In genomic region chr16:85699628-85700027, GRCh38 we compare ENCODE assay signal across 10 cellular contexts. TPM values are rescaled to one million over a fixed set of nuclear protein-coding genes. Genes with fewer than 3 reads are reported as not detected.
DNase-seq lines count a peak whose midpoint lies in the region; ATAC-seq and TF ChIP-seq lines count a peak whose summit lies in the region.
"Had no signal": no experiment of that assay in that cellular context is flagged by ENCODE, and none has a peak within 500 bp of the region (broad histone marks: within the 10 kb centered on the region; RNA-seq: fewer than 3 reads in every experiment).

No MANE protein-coding gene starts in this region.

- POLR2A ChIA-PET in Caco-2 (lab: Charles Lee), result no interaction called here

- no peaks in the 10 kb centered on the region for H3K27me3 Mint-ChIP-seq in Caco-2 (ENCODE audit: insufficient read depth, unreplicated experiment)

- CTCF ChIA-PET in Caco-2 (lab: Charles Lee), result interaction anchor here (0.5 to 1.6 kb wide), 2 partner anchors 15 to 18 kb away, joined by 5 to 6 read pairs; no protein-coding TSS in a partner anchor

- H3K4me3 Mint-ChIP-seq in Caco-2 (ENCODE audit: unreplicated experiment), result no peak overlapping the region

- DNase-seq in HK-2 (ENCODE audit: unreplicated experiment) (peak; percentile 75), amniotic epithelial cell (ENCODE audit: low read depth) (peak; percentile 85), heart right ventricle (no peak), smooth muscle cell (lab: John Stamatoyannopoulos, UW; ENCODE audit: unreplicated experiment) (peak; percentile 20), Caco-2 (no peak), NCI-H2029 (lab: John Stamatoyannopoulos, UW) (no peak)
- DNase-seq: activated naive CD4-positive, alpha-beta T cell treated with anti-CD3 and anti-CD28 coated beads, Interleukin-2, amount 50 U/mL, for 16 hours; gastrocnemius medialis; testis had no signal

- intact Hi-C loops in heart right ventricle (cut with DNase I), result no loop called here
- intact Hi-C loops in Caco-2 (cut with micrococcal nuclease; ENCODE audit: unreplicated experiment), result no loop called here

- H3K4me3 ChIP-seq in heart right ventricle (no peak overlapping the region), smooth muscle cell (no peak overlapping the region), Caco-2 (ENCODE audit: low read depth, low read length) (no peak overlapping the region)
- H3K4me3 ChIP-seq: gastrocnemius medialis, testis had no signal

- TF ChIP-seq CTCF in heart right ventricle (IDR thresholded peaks at IDR 0.05) (no peak), smooth muscle cell (IDR thresholded peaks at IDR 0.05; ENCODE audit: borderline replicate concordance, insufficient read depth, poor library complexity, severe bottlenecking) (no peak), Caco-2 (IDR thresholded peaks at IDR 0.05; ENCODE audit: insufficient read depth in 1 of 2, low read depth in 1 of 2, low read length in 1 of 2, severe bottlenecking in 1 of 2, unreplicated experiment in 1 of 2) (no peak)

- H3K4me1 ChIP-seq in heart right ventricle, result peaks cover 0 to 4% (median 0%) of the 10 kb centered on the region in 9 donors
- H3K4me1 ChIP-seq in smooth muscle cell (ENCODE audit: low read depth), result no peaks in the 10 kb centered on the region
- H3K4me1 ChIP-seq in Caco-2, result peaks cover 6% of the 10 kb centered on the region; the same call in 1 of the 2 replicates
- H3K4me1 ChIP-seq: gastrocnemius medialis, testis had no signal

- peak; percentile 46 to 90 (median 82) for ATAC-seq in heart right ventricle
- no peak for ATAC-seq in GM18519 (IDR thresholded peaks at IDR 0.05; ENCODE audit: low FRiP score, unreplicated experiment)

- peak overlapping the region; percentile 20 for H3K4me2 ChIP-seq in smooth muscle cell

- no peak overlapping the region for H2AFZ ChIP-seq in smooth muscle cell (ENCODE audit: low read depth)

- no peaks in the 10 kb centered on the region for H3F3A ChIP-seq in smooth muscle cell (ENCODE audit: low read depth)

- no peaks in the 10 kb centered on the region for H3K9me3 Mint-ChIP-seq in Caco-2 (ENCODE audit: unreplicated experiment)

- H3K27ac ChIP-seq in heart right ventricle (no peak overlapping the region), smooth muscle cell (ENCODE audit: low read depth) (no peak overlapping the region)
- H3K27ac ChIP-seq: gastrocnemius medialis, testis had no signal

- no peaks in the 10 kb centered on the region for H3K4me1 Mint-ChIP-seq in Caco-2 (ENCODE audit: low read depth, unreplicated experiment)

- no TSS peak for BruUV-seq in Caco-2 (replicated peaks; lab: Mats Ljungman, UMichigan)

- H3K36me3 Mint-ChIP-seq in Caco-2 (ENCODE audit: insufficient read depth, unreplicated experiment), result no peaks in the 10 kb centered on the region

- WGBS in heart right ventricle, 2 donors, result 25 to 32% methylated on average over 7 of the region's 7 CpGs
- 44% methylated on average over 7 of the region's 7 CpGs for WGBS in smooth muscle cell (ENCODE audit: low lambda C conversion rate)

- no peaks in the 10 kb centered on the region for H4K20me1 ChIP-seq in smooth muscle cell (ENCODE audit: low read depth)

- no peaks in the 10 kb centered on the region for H3K79me2 ChIP-seq in smooth muscle cell (ENCODE audit: low read depth)

- no peaks in the 10 kb centered on the region for H3K36me3 ChIP-seq in heart right ventricle
- H3K36me3 ChIP-seq in smooth muscle cell (ENCODE audit: low read depth), result no peaks in the 10 kb centered on the region
- H3K36me3 ChIP-seq in Caco-2 (ENCODE audit: control insufficient read depth, insufficient read depth, low read length), result no peaks in the 10 kb centered on the region
- H3K36me3 ChIP-seq: gastrocnemius medialis had no signal

- no peak overlapping the region for H3K27ac Mint-ChIP-seq in Caco-2 (ENCODE audit: unreplicated experiment)

- no peak overlapping the region for H3K9ac ChIP-seq in smooth muscle cell (ENCODE audit: low read depth)

- H3K9me3 ChIP-seq in heart right ventricle (no peaks in the 10 kb centered on the region), smooth muscle cell (replicated peaks; ENCODE audit: low read depth) (no peaks in the 10 kb centered on the region), Caco-2 (no peaks in the 10 kb centered on the region)
- H3K9me3 ChIP-seq: gastrocnemius medialis, testis had no signal

- H3K27me3 ChIP-seq in heart right ventricle (peaks cover 0 to 39% (median 29%) of the 10 kb centered on the region in 7 donors), smooth muscle cell (ENCODE audit: low read depth) (peaks cover 7% of the 10 kb centered on the region), Caco-2 (replicated peaks; ENCODE audit: control insufficient read depth, insufficient read depth, low read length) (no peaks in the 10 kb centered on the region)
- H3K27me3 ChIP-seq: testis had no signal

RNA-seq across cellular contexts. Expression of gene GINS2, which starts 10.9 kb away (rescaled TPM):
- 1 to 10 TPM in 2 of 10 donors, under 1 TPM in 8; 0.20 to 2.8 (median 0.80) TPM for total RNA-seq in heart right ventricle
- under 1 TPM; 0.22 to 0.51 TPM for polyA plus RNA-seq in heart right ventricle
- 5.3 and 6.7 TPM in 2 replicates for total RNA-seq in smooth muscle cell
- polyA plus RNA-seq in smooth muscle cell, result 6.8 and 10.4 TPM in 2 replicates
- 52.5 and 62.9 TPM in 2 replicates for total RNA-seq in Caco-2 (2022)

RNA-seq across cellular contexts. Expression of gene C16orf74, which starts 51.3 kb away (rescaled TPM):
- total RNA-seq in heart right ventricle (1 to 10 TPM in 8 of 10 donors, under 1 TPM in 2; 0.56 to 6.5 (median 1.2) TPM), smooth muscle cell (0.31 and 1.8 TPM in 2 replicates), Caco-2 (2022) (3.8 and 4.0 TPM in 2 replicates)
- polyA plus RNA-seq in heart right ventricle (1 to 10 TPM in 1 of 2 donors, under 1 TPM in 1; 0.87 to 4.4 TPM), smooth muscle cell (1.7 and 5.2 TPM in 2 replicates)

Comparison
In these comparisons a context has a peak if more than half of its experiments do, and no peak if none do; other contexts are left out.
1. DNase-seq: peak in HK-2 (single experiment), amniotic epithelial cell (single experiment) and smooth muscle cell (single experiment); none in heart right ventricle (0 of 2), Caco-2 (0 of 2) and NCI-H2029 (single experiment).